ENCODE assay signal across 11 cellular contexts in genomic region chr6:423062-423798, GRCh38.
DNase-seq lines count a peak whose midpoint lies in the region; ATAC-seq lines count a peak whose summit lies in the region.
"Had no signal": no experiment of that assay in that cellular context is flagged by ENCODE, and none has a peak within 500 bp of the region (broad histone marks: within the 10 kb centered on the region; RNA-seq: fewer than 3 reads in every experiment).

No MANE protein-coding gene starts in this region.

- peak overlapping the region; percentile 6 for H3K4me3 ChIP-seq in adipocyte (ENCODE audit: low read length)
- H3K4me3 ChIP-seq: spleen had no signal

- no peaks in the 10 kb centered on the region for H3K9me3 Mint-ChIP-seq in stimulated activated memory B cell treated with anti-CD40 and anti-IgM and Interleukin-4, amounts not matched to agents 10 μg/mL and 1 μg/mL and 100 μg/mL, for 72 hours
- H3K9me3 Mint-ChIP-seq: central memory CD8-positive, alpha-beta T cell had no signal

- peaks cover 11% of the 10 kb centered on the region for H3K4me1 Mint-ChIP-seq in stimulated activated memory B cell treated with anti-CD40 and anti-IgM and Interleukin-4, amounts not matched to agents 10 μg/mL and 1 μg/mL and 100 μg/mL, for 72 hours
- H3K4me1 Mint-ChIP-seq: central memory CD8-positive, alpha-beta T cell had no signal

- DNase-seq in activated CD8-positive, alpha-beta memory T cell treated with anti-CD3 and anti-CD28 coated beads for 24 hours, result peak; percentile 58
- DNase-seq in activated CD8-positive, alpha-beta memory T cell treated with anti-CD3 and anti-CD28 coated beads, Interleukin-2, amount 50 U/mL, for 48 hours, result no peak
- DNase-seq in adipocyte (ENCODE audit: low read depth), result no peak
- no peak for DNase-seq in NCI-H1417 (lab: John Stamatoyannopoulos, UW)
- DNase-seq in NCI-H146 (lab: John Stamatoyannopoulos, UW), result no peak
- DNase-seq: NCI-H1092 treated with DMSO at 0.1 percent for 48 hours, spleen had no signal

- peak overlapping the region; percentile 88 for H3K27ac Mint-ChIP-seq in stimulated activated memory B cell treated with anti-CD40 and anti-IgM and Interleukin-4, amounts not matched to agents 10 μg/mL and 1 μg/mL and 100 μg/mL, for 72 hours

- no peaks in the 10 kb centered on the region for H3K36me3 ChIP-seq in adipocyte (ENCODE audit: control insufficient read depth, insufficient read depth, low read length, severe bottlenecking)
- H3K36me3 ChIP-seq: spleen had no signal

- peak overlapping the region; percentile 62 for H3K9ac ChIP-seq in adipocyte (ENCODE audit: low read length)

- no peaks in the 10 kb centered on the region for H3K27me3 Mint-ChIP-seq in stimulated activated memory B cell treated with anti-CD40 and anti-IgM and Interleukin-4, amounts not matched to agents 10 μg/mL and 1 μg/mL and 100 μg/mL, for 72 hours

- peak overlapping the region; percentile 9 for H3K4me3 Mint-ChIP-seq in stimulated activated memory B cell treated with anti-CD40 and anti-IgM and Interleukin-4, amounts not matched to agents 10 μg/mL and 1 μg/mL and 100 μg/mL, for 72 hours
- H3K4me3 Mint-ChIP-seq: central memory CD8-positive, alpha-beta T cell had no signal

- peaks cover 14% of the 10 kb centered on the region for H3K36me3 Mint-ChIP-seq in stimulated activated memory B cell treated with anti-CD40 and anti-IgM and Interleukin-4, amounts not matched to agents 10 μg/mL and 1 μg/mL and 100 μg/mL, for 72 hours

- H3K4me1 ChIP-seq in adipocyte (ENCODE audit: control insufficient read depth, insufficient read depth, low read length), result peaks cover 16% of the 10 kb centered on the region

- peak; percentile 13 for ATAC-seq in HG02981 (IDR thresholded peaks at IDR 0.05; ENCODE audit: unreplicated experiment)
- ATAC-seq in stimulated activated memory B cell treated with anti-CD40 and anti-IgM and Interleukin-4, amounts not matched to agents 10 μg/mL and 1 μg/mL and 100 μg/mL, for 72 hours, result peak; percentile 16
- ATAC-seq in GM21515 (IDR thresholded peaks at IDR 0.05; ENCODE audit: unreplicated experiment), result no peak

- no peaks in the 10 kb centered on the region for H3K27me3 ChIP-seq in adipocyte (replicated peaks; ENCODE audit: control insufficient read depth, insufficient read depth, low read length)

- H3K9me3 ChIP-seq in adipocyte (ENCODE audit: control insufficient read depth, low read length), result peaks cover 10% of the 10 kb centered on the region
